8 cellular contexts compared by ENCODE assay signal in genomic region chr6:42782689-42783176, GRCh38. TPM values are rescaled to one million over a fixed set of nuclear protein-coding genes. Genes with fewer than 3 reads are reported as not detected.
DNase-seq lines count a peak whose midpoint lies in the region; ATAC-seq and TF ChIP-seq lines count a peak whose summit lies in the region.

No MANE protein-coding gene starts in this region.

- intact Hi-C loops in activated T-helper 2 cell treated with anti-CD3 and anti-CD28 coated beads, Interferon-gamma antibody, Interleukin-2, Interleukin-4, amounts not matched to agents 10 μg/mL and 5 μg/mL and 100 μg/mL, durations not matched to agents 14 hours and 24 hours and 36 hours (cut with micrococcal nuclease) = loop anchor here (1.0 to 5.0 kb wide), 5 partner anchors 8 to 390 kb away; partner anchors contain the start of genes RPL7L1, SRF and TBCC
- intact Hi-C loops in natural killer cell (cut with micrococcal nuclease) = loop anchor here (1.0 to 5.0 kb wide), 4 partner anchors 11 to 110 kb away; partner anchors contain the start of gene TBCC

- H3K36me3 Mint-ChIP-seq in activated T-helper 2 cell treated with anti-CD3 and anti-CD28 coated beads, Interferon-gamma antibody, Interleukin-2, Interleukin-4, amounts not matched to agents 10 μg/mL and 5 μg/mL and 100 μg/mL, durations not matched to agents 14 hours and 24 hours and 36 hours (ENCODE audit: low read depth) = peaks cover 16% of the 10 kb centered on the region
- H3K36me3 Mint-ChIP-seq in natural killer cell = no peaks in the 10 kb centered on the region
- peaks cover 10 to 15% of the 10 kb centered on the region in 2 donors for H3K36me3 Mint-ChIP-seq in stimulated activated naive B cell treated with anti-CD40 and anti-IgM and Interleukin-4, amounts not matched to agents 10 μg/mL and 1 μg/mL and 100 μg/mL, for 72 hours

- in situ Hi-C loops in ACHN (cut with HindIII; ENCODE audit: low pct_ligation_motif_present, low pct_unique_long_range_greater_than_20kb, low sequenced_read_pairs) = no loop called here
- in situ Hi-C loops in KBM-7 (cut with MboI; ENCODE audit: low pct_unique_long_range_greater_than_20kb, low sequenced_read_pairs) = no loop called here

- ATAC-seq in GM18907 (IDR thresholded peaks at IDR 0.05; ENCODE audit: unreplicated experiment) (peak; percentile 5), natural killer cell (peak; percentile 51 to 69 (median 60))
- peak; percentile 49 to 50 for ATAC-seq in stimulated activated naive B cell treated with anti-CD40 and anti-IgM and Interleukin-4, amounts not matched to agents 10 μg/mL and 1 μg/mL and 100 μg/mL, for 72 hours (replicated peaks)

- TF ChIP-seq CTCF in natural killer cell (IDR thresholded peaks at IDR 0.05) = no peak

- DNase-seq in ACHN = peak; percentile 79
- peak; percentile 81 for DNase-seq in KBM-7
- peak; percentile 89 for DNase-seq in RKO (ENCODE audit: low spot score)
- peak; percentile 61 for DNase-seq in activated T-helper 2 cell treated with anti-CD3 and anti-CD28 coated beads, Interferon-gamma antibody, Interleukin-2, Interleukin-4, amounts not matched to agents 10 μg/mL and 5 μg/mL and 100 μg/mL, durations not matched to agents 14 hours and 24 hours and 36 hours (ENCODE audit: low spot score)
- DNase-seq in fibroblast of peridontal ligament (ENCODE audit: extremely low read depth) = peak; percentile 90
- peak; percentile 64 for DNase-seq in natural killer cell
- peak; percentile 62 for DNase-seq in stimulated activated naive B cell treated with anti-CD40 and anti-IgM and Interleukin-4, amounts not matched to agents 10 μg/mL and 1 μg/mL and 100 μg/mL, for 72 hours

- H3K4me1 Mint-ChIP-seq in activated T-helper 2 cell treated with anti-CD3 and anti-CD28 coated beads, Interferon-gamma antibody, Interleukin-2, Interleukin-4, amounts not matched to agents 10 μg/mL and 5 μg/mL and 100 μg/mL, durations not matched to agents 14 hours and 24 hours and 36 hours (ENCODE audit: low read depth) = peaks cover 33% of the 10 kb centered on the region
- H3K4me1 Mint-ChIP-seq in natural killer cell = peaks cover 6 to 14% of the 10 kb centered on the region in 2 donors
- peaks cover 27 to 28% of the 10 kb centered on the region in 2 donors for H3K4me1 Mint-ChIP-seq in stimulated activated naive B cell treated with anti-CD40 and anti-IgM and Interleukin-4, amounts not matched to agents 10 μg/mL and 1 μg/mL and 100 μg/mL, for 72 hours

- H3K27me3 Mint-ChIP-seq in activated T-helper 2 cell treated with anti-CD3 and anti-CD28 coated beads, Interferon-gamma antibody, Interleukin-2, Interleukin-4, amounts not matched to agents 10 μg/mL and 5 μg/mL and 100 μg/mL, durations not matched to agents 14 hours and 24 hours and 36 hours (ENCODE audit: low read depth) = no peaks in the 10 kb centered on the region
- no peaks in the 10 kb centered on the region for H3K27me3 Mint-ChIP-seq in natural killer cell (ENCODE audit: low read depth in 2 of 2)
- no peaks in the 10 kb centered on the region for H3K27me3 Mint-ChIP-seq in stimulated activated naive B cell treated with anti-CD40 and anti-IgM and Interleukin-4, amounts not matched to agents 10 μg/mL and 1 μg/mL and 100 μg/mL, for 72 hours

- H3K27ac Mint-ChIP-seq in activated T-helper 2 cell treated with anti-CD3 and anti-CD28 coated beads, Interferon-gamma antibody, Interleukin-2, Interleukin-4, amounts not matched to agents 10 μg/mL and 5 μg/mL and 100 μg/mL, durations not matched to agents 14 hours and 24 hours and 36 hours = peak overlapping the region; percentile 99
- no peak overlapping the region for H3K27ac Mint-ChIP-seq in natural killer cell
- H3K27ac Mint-ChIP-seq in stimulated activated naive B cell treated with anti-CD40 and anti-IgM and Interleukin-4, amounts not matched to agents 10 μg/mL and 1 μg/mL and 100 μg/mL, for 72 hours = peak overlapping the region; percentile 98

- no peaks in the 10 kb centered on the region for H3K9me3 Mint-ChIP-seq in activated T-helper 2 cell treated with anti-CD3 and anti-CD28 coated beads, Interferon-gamma antibody, Interleukin-2, Interleukin-4, amounts not matched to agents 10 μg/mL and 5 μg/mL and 100 μg/mL, durations not matched to agents 14 hours and 24 hours and 36 hours
- H3K9me3 Mint-ChIP-seq in natural killer cell = no peaks in the 10 kb centered on the region
- no peaks in the 10 kb centered on the region for H3K9me3 Mint-ChIP-seq in stimulated activated naive B cell treated with anti-CD40 and anti-IgM and Interleukin-4, amounts not matched to agents 10 μg/mL and 1 μg/mL and 100 μg/mL, for 72 hours

- peak overlapping the region; percentile 87 for H3K4me3 Mint-ChIP-seq in activated T-helper 2 cell treated with anti-CD3 and anti-CD28 coated beads, Interferon-gamma antibody, Interleukin-2, Interleukin-4, amounts not matched to agents 10 μg/mL and 5 μg/mL and 100 μg/mL, durations not matched to agents 14 hours and 24 hours and 36 hours (ENCODE audit: low read depth)
- peak overlapping the region; percentile 95 for H3K4me3 Mint-ChIP-seq in natural killer cell
- peak overlapping the region; percentile 89 to 91 for H3K4me3 Mint-ChIP-seq in stimulated activated naive B cell treated with anti-CD40 and anti-IgM and Interleukin-4, amounts not matched to agents 10 μg/mL and 1 μg/mL and 100 μg/mL, for 72 hours

RNA-seq across cellular contexts. Expression of gene BICRAL, which starts 0.9 kb away (rescaled TPM):
- total RNA-seq in activated T-helper 2 cell treated with anti-CD3 and anti-CD28 coated beads, Interferon-gamma antibody, Interleukin-2, Interleukin-4, amounts not matched to agents 10 μg/mL and 5 μg/mL and 100 μg/mL, durations not matched to agents 14 hours and 24 hours and 36 hours = 14.2 and 14.4 TPM in 2 replicates
- 10 to 100 TPM; 31.1 to 43.4 (median 37.1) TPM for total RNA-seq in natural killer cell

RNA-seq across cellular contexts. Expression of gene TBCC, which starts 36.8 kb away (rescaled TPM):
- 17.7 and 19.5 TPM in 2 replicates for total RNA-seq in activated T-helper 2 cell treated with anti-CD3 and anti-CD28 coated beads, Interferon-gamma antibody, Interleukin-2, Interleukin-4, amounts not matched to agents 10 μg/mL and 5 μg/mL and 100 μg/mL, durations not matched to agents 14 hours and 24 hours and 36 hours
- 10 to 100 TPM; 64.1 to 77.6 (median 65.6) TPM for total RNA-seq in natural killer cell

Comparison
In these comparisons a context has a peak if more than half of its experiments do, and no peak if none do; other contexts are left out.
1. Peak in every context shown above with its lines: DNase-seq and ATAC-seq.
2. ATAC-seq: peak in every context shown above with its lines; median percentile 60 in natural killer cell; 50 in stimulated activated naive B cell treated with anti-CD40 and anti-IgM and Interleukin-4, amounts not matched to agents 10 μg/mL and 1 μg/mL and 100 μg/mL, for 72 hours; 5 in GM18907.
3. H3K27ac Mint-ChIP-seq: peak in activated T-helper 2 cell treated with anti-CD3 and anti-CD28 coated beads, Interferon-gamma antibody, Interleukin-2, Interleukin-4, amounts not matched to agents 10 μg/mL and 5 μg/mL and 100 μg/mL, durations not matched to agents 14 hours and 24 hours and 36 hours (single experiment) and stimulated activated naive B cell treated with anti-CD40 and anti-IgM and Interleukin-4, amounts not matched to agents 10 μg/mL and 1 μg/mL and 100 μg/mL, for 72 hours (single experiment); none in natural killer cell (0 of 2).